ENCODE assay signal across 1 cellular context in genomic region chr15:89136818-89137772, GRCh38.
TF ChIP-seq lines count a peak whose summit lies in the region.

No MANE protein-coding gene starts in this region.

TF ChIP-seq in HepG2, 621 proteins besides CTCF, POLR2A, EP300 and RAD21 (continued from another document and continues in another):
- TF ChIP-seq ARID4A (CRISPR knock-in tag; IDR thresholded peaks at IDR 0.05; ENCODE audit: borderline replicate concordance) (peak; percentile 47; the same call in 1 of the 2 replicates), HMGXB4 (CRISPR knock-in tag; IDR thresholded peaks at IDR 0.05; ENCODE audit: borderline replicate concordance in 1 of 2, low read depth in 1 of 2) (peak in 1 of 2 experiments; percentile 49; a peak in 1 of 4 replicates), STAT6 (CRISPR knock-in tag; IDR thresholded peaks at IDR 0.05; ENCODE audit: borderline replicate concordance) (no peak; the same call in 1 of the 2 replicates), TERF1 (CRISPR knock-in tag; IDR thresholded peaks at IDR 0.05) (no peak), TCF7 (IDR thresholded peaks at IDR 0.05; ENCODE audit: low read depth) (no peak), SSRP1 (CRISPR knock-in tag; IDR thresholded peaks at IDR 0.05) (no peak), BORCS8-MEF2B (CRISPR knock-in tag; IDR thresholded peaks at IDR 0.05) (no peak; the same call in 1 of the 2 replicates), ZNF430 (CRISPR knock-in tag; IDR thresholded peaks at IDR 0.05) (peak; percentile 24; the same call in 1 of the 2 replicates), MAX (IDR thresholded peaks at IDR 0.05) (peak; percentile 67), ESRRA (CRISPR knock-in tag; IDR thresholded peaks at IDR 0.05; ENCODE audit: low read depth) (no peak; the same call in 1 of the 2 replicates), ZKSCAN1 (IDR thresholded peaks at IDR 0.05; ENCODE audit: low read length) (no peak), ZNF33B (CRISPR knock-in tag; IDR thresholded peaks at IDR 0.05) (0 out of 2 replicates have a peak, but pooled peaks have one; percentile 47), ZNF263 (CRISPR knock-in tag; IDR thresholded peaks at IDR 0.05) (no peak), ZNF775 (CRISPR knock-in tag; IDR thresholded peaks at IDR 0.05; ENCODE audit: borderline replicate concordance) (no peak), MIXL1 (CRISPR knock-in tag; IDR thresholded peaks at IDR 0.05) (peak; percentile 75; the same call in 1 of the 2 replicates), RARA (CRISPR knock-in tag; IDR thresholded peaks at IDR 0.05) (peak; percentile 89)
- TF ChIP-seq, protein P1, sequence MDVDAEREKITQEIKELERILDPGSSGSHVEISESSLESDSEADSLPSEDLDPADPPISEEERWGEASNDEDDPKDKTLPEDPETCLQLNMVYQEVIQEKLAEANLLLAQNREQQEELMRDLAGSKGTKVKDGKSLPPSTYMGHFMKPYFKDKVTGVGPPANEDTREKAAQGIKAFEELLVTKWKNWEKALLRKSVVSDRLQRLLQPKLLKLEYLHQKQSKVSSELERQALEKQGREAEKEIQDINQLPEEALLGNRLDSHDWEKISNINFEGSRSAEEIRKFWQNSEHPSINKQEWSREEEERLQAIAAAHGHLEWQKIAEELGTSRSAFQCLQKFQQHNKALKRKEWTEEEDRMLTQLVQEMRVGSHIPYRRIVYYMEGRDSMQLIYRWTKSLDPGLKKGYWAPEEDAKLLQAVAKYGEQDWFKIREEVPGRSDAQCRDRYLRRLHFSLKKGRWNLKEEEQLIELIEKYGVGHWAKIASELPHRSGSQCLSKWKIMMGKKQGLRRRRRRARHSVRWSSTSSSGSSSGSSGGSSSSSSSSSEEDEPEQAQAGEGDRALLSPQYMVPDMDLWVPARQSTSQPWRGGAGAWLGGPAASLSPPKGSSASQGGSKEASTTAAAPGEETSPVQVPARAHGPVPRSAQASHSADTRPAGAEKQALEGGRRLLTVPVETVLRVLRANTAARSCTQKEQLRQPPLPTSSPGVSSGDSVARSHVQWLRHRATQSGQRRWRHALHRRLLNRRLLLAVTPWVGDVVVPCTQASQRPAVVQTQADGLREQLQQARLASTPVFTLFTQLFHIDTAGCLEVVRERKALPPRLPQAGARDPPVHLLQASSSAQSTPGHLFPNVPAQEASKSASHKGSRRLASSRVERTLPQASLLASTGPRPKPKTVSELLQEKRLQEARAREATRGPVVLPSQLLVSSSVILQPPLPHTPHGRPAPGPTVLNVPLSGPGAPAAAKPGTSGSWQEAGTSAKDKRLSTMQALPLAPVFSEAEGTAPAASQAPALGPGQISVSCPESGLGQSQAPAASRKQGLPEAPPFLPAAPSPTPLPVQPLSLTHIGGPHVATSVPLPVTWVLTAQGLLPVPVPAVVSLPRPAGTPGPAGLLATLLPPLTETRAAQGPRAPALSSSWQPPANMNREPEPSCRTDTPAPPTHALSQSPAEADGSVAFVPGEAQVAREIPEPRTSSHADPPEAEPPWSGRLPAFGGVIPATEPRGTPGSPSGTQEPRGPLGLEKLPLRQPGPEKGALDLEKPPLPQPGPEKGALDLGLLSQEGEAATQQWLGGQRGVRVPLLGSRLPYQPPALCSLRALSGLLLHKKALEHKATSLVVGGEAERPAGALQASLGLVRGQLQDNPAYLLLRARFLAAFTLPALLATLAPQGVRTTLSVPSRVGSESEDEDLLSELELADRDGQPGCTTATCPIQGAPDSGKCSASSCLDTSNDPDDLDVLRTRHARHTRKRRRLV (CRISPR knock-in tag; IDR thresholded peaks at IDR 0.05): no peak
- TF ChIP-seq, protein P2, sequence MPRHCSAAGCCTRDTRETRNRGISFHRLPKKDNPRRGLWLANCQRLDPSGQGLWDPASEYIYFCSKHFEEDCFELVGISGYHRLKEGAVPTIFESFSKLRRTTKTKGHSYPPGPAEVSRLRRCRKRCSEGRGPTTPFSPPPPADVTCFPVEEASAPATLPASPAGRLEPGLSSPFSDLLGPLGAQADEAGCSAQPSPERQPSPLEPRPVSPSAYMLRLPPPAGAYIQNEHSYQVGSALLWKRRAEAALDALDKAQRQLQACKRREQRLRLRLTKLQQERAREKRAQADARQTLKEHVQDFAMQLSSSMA (CRISPR knock-in tag; IDR thresholded peaks at IDR 0.05): no peak
- TF ChIP-seq, protein P3, sequence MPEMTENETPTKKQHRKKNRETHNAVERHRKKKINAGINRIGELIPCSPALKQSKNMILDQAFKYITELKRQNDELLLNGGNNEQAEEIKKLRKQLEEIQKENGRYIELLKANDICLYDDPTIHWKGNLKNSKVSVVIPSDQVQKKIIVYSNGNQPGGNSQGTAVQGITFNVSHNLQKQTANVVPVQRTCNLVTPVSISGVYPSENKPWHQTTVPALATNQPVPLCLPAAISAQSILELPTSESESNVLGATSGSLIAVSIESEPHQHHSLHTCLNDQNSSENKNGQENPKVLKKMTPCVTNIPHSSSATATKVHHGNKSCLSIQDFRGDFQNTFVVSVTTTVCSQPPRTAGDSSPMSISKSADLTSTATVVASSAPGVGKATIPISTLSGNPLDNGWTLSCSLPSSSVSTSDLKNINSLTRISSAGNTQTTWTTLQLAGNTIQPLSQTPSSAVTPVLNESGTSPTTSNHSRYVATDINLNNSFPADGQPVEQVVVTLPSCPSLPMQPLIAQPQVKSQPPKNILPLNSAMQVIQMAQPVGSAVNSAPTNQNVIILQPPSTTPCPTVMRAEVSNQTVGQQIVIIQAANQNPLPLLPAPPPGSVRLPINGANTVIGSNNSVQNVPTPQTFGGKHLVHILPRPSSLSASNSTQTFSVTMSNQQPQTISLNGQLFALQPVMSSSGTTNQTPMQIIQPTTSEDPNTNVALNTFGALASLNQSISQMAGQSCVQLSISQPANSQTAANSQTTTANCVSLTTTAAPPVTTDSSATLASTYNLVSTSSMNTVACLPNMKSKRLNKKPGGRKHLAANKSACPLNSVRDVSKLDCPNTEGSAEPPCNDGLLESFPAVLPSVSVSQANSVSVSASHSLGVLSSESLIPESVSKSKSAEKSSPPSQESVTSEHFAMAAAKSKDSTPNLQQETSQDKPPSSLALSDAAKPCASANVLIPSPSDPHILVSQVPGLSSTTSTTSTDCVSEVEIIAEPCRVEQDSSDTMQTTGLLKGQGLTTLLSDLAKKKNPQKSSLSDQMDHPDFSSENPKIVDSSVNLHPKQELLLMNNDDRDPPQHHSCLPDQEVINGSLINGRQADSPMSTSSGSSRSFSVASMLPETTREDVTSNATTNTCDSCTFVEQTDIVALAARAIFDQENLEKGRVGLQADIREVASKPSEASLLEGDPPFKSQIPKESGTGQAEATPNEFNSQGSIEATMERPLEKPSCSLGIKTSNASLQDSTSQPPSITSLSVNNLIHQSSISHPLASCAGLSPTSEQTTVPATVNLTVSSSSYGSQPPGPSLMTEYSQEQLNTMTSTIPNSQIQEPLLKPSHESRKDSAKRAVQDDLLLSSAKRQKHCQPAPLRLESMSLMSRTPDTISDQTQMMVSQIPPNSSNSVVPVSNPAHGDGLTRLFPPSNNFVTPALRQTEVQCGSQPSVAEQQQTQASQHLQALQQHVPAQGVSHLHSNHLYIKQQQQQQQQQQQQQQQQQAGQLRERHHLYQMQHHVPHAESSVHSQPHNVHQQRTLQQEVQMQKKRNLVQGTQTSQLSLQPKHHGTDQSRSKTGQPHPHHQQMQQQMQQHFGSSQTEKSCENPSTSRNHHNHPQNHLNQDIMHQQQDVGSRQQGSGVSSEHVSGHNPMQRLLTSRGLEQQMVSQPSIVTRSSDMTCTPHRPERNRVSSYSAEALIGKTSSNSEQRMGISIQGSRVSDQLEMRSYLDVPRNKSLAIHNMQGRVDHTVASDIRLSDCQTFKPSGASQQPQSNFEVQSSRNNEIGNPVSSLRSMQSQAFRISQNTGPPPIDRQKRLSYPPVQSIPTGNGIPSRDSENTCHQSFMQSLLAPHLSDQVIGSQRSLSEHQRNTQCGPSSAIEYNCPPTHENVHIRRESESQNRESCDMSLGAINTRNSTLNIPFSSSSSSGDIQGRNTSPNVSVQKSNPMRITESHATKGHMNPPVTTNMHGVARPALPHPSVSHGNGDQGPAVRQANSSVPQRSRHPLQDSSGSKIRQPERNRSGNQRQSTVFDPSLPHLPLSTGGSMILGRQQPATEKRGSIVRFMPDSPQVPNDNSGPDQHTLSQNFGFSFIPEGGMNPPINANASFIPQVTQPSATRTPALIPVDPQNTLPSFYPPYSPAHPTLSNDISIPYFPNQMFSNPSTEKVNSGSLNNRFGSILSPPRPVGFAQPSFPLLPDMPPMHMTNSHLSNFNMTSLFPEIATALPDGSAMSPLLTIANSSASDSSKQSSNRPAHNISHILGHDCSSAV (CRISPR knock-in tag; IDR thresholded peaks at IDR 0.05; ENCODE audit: borderline replicate concordance): no peak
- TF ChIP-seq, protein P4, sequence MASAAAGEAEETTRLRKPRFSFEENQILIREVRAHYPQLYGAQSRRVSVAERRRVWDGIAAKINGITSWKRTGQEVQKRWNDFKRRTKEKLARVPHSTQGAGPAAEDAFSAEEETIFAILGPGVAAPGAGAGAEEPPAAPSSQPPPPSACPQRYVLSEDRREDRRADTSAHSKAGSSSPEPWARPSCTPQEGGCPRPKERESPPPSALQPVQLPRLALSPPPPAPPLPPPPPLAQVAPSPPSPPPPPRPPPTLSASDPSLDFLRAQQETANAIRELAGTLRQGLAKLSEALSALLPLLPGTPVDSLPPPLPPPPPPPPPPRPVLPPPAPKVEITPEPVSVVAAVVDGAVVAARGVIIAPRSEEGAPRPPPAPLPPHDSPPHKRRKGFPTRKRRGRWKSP (CRISPR knock-in tag; IDR thresholded peaks at IDR 0.05): peak; percentile 71
- TF ChIP-seq, protein P5, sequence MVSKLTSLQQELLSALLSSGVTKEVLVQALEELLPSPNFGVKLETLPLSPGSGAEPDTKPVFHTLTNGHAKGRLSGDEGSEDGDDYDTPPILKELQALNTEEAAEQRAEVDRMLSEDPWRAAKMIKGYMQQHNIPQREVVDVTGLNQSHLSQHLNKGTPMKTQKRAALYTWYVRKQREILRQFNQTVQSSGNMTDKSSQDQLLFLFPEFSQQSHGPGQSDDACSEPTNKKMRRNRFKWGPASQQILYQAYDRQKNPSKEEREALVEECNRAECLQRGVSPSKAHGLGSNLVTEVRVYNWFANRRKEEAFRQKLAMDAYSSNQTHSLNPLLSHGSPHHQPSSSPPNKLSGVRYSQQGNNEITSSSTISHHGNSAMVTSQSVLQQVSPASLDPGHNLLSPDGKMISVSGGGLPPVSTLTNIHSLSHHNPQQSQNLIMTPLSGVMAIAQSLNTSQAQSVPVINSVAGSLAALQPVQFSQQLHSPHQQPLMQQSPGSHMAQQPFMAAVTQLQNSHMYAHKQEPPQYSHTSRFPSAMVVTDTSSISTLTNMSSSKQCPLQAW (CRISPR knock-in tag; IDR thresholded peaks at IDR 0.05): no peak
